10 cellular contexts compared by ENCODE assay signal in the genomic region with DNA sequence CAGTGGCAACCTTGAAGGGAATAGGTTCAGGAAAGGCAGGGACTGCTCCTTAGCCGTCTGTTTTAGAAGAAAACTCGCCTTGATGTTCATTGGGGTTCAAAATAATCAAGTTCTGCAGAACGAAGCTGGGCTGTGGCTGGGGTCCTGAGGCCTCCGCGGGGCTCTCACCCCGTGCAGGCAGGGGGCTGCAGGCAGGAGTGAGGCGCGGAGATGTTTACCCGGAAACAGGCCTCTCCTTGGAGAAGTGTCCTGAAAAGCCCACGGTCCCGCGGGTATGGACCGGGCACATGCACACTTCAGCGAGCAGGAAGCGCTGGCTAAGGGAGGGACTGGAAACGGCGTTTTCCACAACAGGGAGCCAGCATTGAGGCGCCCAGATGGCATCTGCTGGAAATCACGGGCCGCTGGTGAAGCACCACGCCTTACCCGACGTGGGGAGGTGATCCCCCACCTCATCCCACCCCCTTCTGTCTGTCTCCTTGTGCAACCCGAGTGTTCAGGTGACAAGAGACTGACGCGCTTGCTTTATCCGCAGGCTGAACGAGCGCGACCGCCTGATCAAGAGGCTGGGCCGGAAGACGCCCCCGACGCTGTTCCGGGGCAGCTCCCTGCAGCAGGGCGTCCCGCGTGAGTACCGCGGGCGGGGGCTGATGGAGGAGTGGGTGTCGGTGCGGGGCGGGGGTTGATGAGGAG. TPM values are rescaled to one million over a fixed set of nuclear protein-coding genes. Genes with fewer than 3 reads are reported as not detected.
A peak's percentile ranks its signal among the peaks of the same experiment; 100 is the strongest.
DNase-seq lines count a peak whose midpoint lies in the region; ATAC-seq, FAIRE-seq and TF ChIP-seq lines count a peak whose summit lies in the region.
"Had no signal": no experiment of that assay in that cellular context is flagged by ENCODE, and none has a peak within 500 bp of the region (broad histone marks: within the 10 kb centered on the region; RNA-seq: fewer than 3 reads in every experiment).

No MANE protein-coding gene starts in this region.

- H3K4me2 ChIP-seq in HepG2 (ENCODE audit: low read depth, low read length), result no peak overlapping the region

- no peaks in the 10 kb centered on the region for H3K79me2 ChIP-seq in HepG2 (ENCODE audit: insufficient read depth, low read length)
- H3K79me2 ChIP-seq: parathyroid adenoma had no signal

- TF ChIP-seq RAD21 in liver (IDR thresholded peaks at IDR 0.05), result no peak
- no peak for TF ChIP-seq RAD21 in HepG2 (CRISPR knock-in tag; IDR thresholded peaks at IDR 0.05)

- TF ChIP-seq CTCF in liver (IDR thresholded peaks at IDR 0.05; ENCODE audit: low read depth, low read length, missing input control) (no peak), HepG2 (CRISPR knock-in tag; IDR thresholded peaks at IDR 0.05) (no peak)

- H3K36me3 ChIP-seq in liver (ENCODE audit: control insufficient read depth in 4 of 4, insufficient read depth in 3 of 4, low read depth in 1 of 4, low read length in 3 of 4) (no peaks in the 10 kb centered on the region), HepG2 (replicated peaks in 1 of 2; ENCODE audit: control insufficient read depth in 1 of 2, insufficient read depth in 2 of 2, low read length in 2 of 2) (no peaks in the 10 kb centered on the region), skeletal muscle tissue (ENCODE audit: control insufficient read depth in 3 of 3, insufficient read depth in 3 of 3, low read length in 3 of 3) (no peaks in the 10 kb centered on the region)

- ATAC-seq in HepG2 (no peak), HG03439 (IDR thresholded peaks at IDR 0.05; ENCODE audit: unreplicated experiment) (no peak)

- H4K20me1 ChIP-seq in HepG2 (ENCODE audit: insufficient read depth, low read length), result no peaks in the 10 kb centered on the region

- WGBS in liver, result 26% methylated on average over 45 of the region's 45 CpGs
- WGBS in HepG2 (ENCODE audit: low lambda C conversion rate), result 50% methylated on average over 22 of the region's 45 CpGs

- no peak overlapping the region for H2AFZ ChIP-seq in HepG2 (ENCODE audit: low read length)
- H2AFZ ChIP-seq: parathyroid adenoma had no signal

- TF ChIP-seq POLR2A in HepG2 (IDR thresholded peaks at IDR 0.05; ENCODE audit: insufficient read depth in 1 of 2, low read depth in 2 of 2, low read length in 2 of 2) (no peak), H54 (IDR thresholded peaks at IDR 0.05; ENCODE audit: low read depth, low read length) (no peak)

- FAIRE-seq in HepG2 (lab: Jason Lieb, UNC), result no peak
- FAIRE-seq in H54 (lab: Jason Lieb, UNC), result no peak

- H3K9me3 ChIP-seq in liver (ENCODE audit: control insufficient read depth in 4 of 4, low read length in 3 of 4) (no peaks in the 10 kb centered on the region), HepG2 (ENCODE audit: low read length) (no peaks in the 10 kb centered on the region), skeletal muscle tissue (ENCODE audit: control insufficient read depth in 3 of 3, low read length in 3 of 3) (no peaks in the 10 kb centered on the region)

- TF ChIP-seq EP300 in HepG2 (IDR thresholded peaks at IDR 0.05; ENCODE audit: low read depth in 2 of 2, low read length in 2 of 2) (no peak), HepG2 (CRISPR knock-in tag; IDR thresholded peaks at IDR 0.05; ENCODE audit: borderline replicate concordance) (no peak)

- H3K4me3 ChIP-seq in liver (ENCODE audit: low read depth in 1 of 3, low read length in 3 of 3) (peak overlapping the region in 2 of 3 donors; percentile 28 to 29), HepG2 (replicated peaks in 1 of 3; ENCODE audit: insufficient read depth in 1 of 3, low read depth in 2 of 3, low read length in 3 of 3) (no peak overlapping the region), skeletal muscle tissue (ENCODE audit: low read length in 3 of 3) (peak overlapping the region; percentile 27 to 68 (median 56))

- H3K4me1 ChIP-seq in liver (ENCODE audit: control insufficient read depth in 4 of 4, insufficient read depth in 4 of 4, low read length in 3 of 4), result no peaks in the 10 kb centered on the region
- H3K4me1 ChIP-seq in HepG2 (ENCODE audit: insufficient read depth, low read length), result no peaks in the 10 kb centered on the region
- H3K4me1 ChIP-seq in skeletal muscle tissue (ENCODE audit: control insufficient read depth in 3 of 3, insufficient read depth in 3 of 3, low read length in 3 of 3), result peaks cover 8 to 15% (median 10%) of the 10 kb centered on the region in 3 donors
- H3K4me1 ChIP-seq: parathyroid adenoma had no signal

- POLR2A ChIA-PET in HepG2 (lab: Yijun Ruan, JAX), result no interaction called here

- in situ Hi-C loops in HepG2 (cut with HindIII; ENCODE audit: extremely low pct_ligation_motif_present, low pct_unique_long_range_greater_than_20kb), result no loop called here

- CTCF ChIA-PET in HepG2 (lab: Yijun Ruan, JAX; ENCODE audit: low intra/inter-chr PET ratio, low total read pairs), result no interaction called here

- H3K9ac ChIP-seq in liver (ENCODE audit: low read depth in 1 of 2, low read length in 2 of 2) (no peak overlapping the region), HepG2 (ENCODE audit: insufficient read depth, low read depth, low read length) (no peak overlapping the region), skeletal muscle tissue (ENCODE audit: low read depth in 1 of 3, low read length in 3 of 3) (no peak overlapping the region)
- H3K9ac ChIP-seq: parathyroid adenoma had no signal

- no TSS peak for BruUV-seq in HepG2 (replicated peaks; lab: Mats Ljungman, UMichigan)

- H3K27me3 ChIP-seq in liver (ENCODE audit: control insufficient read depth in 4 of 4, insufficient read depth in 4 of 4, low read length in 3 of 4) (peaks cover 0 to 8% (median 3%) of the 10 kb centered on the region in 4 donors), HepG2 (ENCODE audit: control insufficient read depth in 1 of 2, insufficient read depth in 2 of 2, low read length in 2 of 2) (peaks cover 0 to 5% of the 10 kb centered on the region in 2 experiments; a peak in 2 of 5 replicates), skeletal muscle tissue (ENCODE audit: control insufficient read depth in 3 of 3, insufficient read depth in 3 of 3, low read length in 3 of 3) (peaks cover 0 to 3% (median 0%) of the 10 kb centered on the region in 3 donors)

- DNase-seq in HepG2 (ENCODE audit: low spot score) (no peak), H54 (ENCODE audit: insufficient read length, low spot score) (no peak), NCI-H1105 (lab: John Stamatoyannopoulos, UW) (no peak)
- DNase-seq in effector CD8-positive, alpha-beta T cell (lab: John Stamatoyannopoulos, UW), result peak; percentile 59
- no peak for DNase-seq in NK-92 treated with Interleukin-12 subunit alpha and Interleukin-12 subunit beta, amount 100 ng/mL, for 24 hours (lab: John Stamatoyannopoulos, UW)

- H3K27ac ChIP-seq in liver (ENCODE audit: low read depth in 1 of 2, low read length in 2 of 2) (no peak overlapping the region), HepG2 (ENCODE audit: extremely low read length, insufficient read depth, low read length) (no peak overlapping the region), skeletal muscle tissue (ENCODE audit: low read depth, low read length) (no peak overlapping the region)
- H3K27ac ChIP-seq: C4-2B, parathyroid adenoma had no signal

- intact Hi-C loops in HepG2 (cut with micrococcal nuclease; ENCODE audit: unreplicated experiment), result no loop called here

TF ChIP-seq in liver, 16 proteins besides CTCF, POLR2A, EP300 and RAD21 (continues in another document):
- no peak for TF ChIP-seq EGR1 (IDR thresholded peaks at IDR 0.05; ENCODE audit: low read depth in 2 of 2)
- no peak for TF ChIP-seq TAF1 (conservative IDR thresholded peaks at IDR 0.05)
- TF ChIP-seq, protein P1, sequence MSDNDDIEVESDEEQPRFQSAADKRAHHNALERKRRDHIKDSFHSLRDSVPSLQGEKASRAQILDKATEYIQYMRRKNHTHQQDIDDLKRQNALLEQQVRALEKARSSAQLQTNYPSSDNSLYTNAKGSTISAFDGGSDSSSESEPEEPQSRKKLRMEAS (IDR thresholded peaks at IDR 0.05), result no peak
- TF ChIP-seq YY1 (IDR thresholded peaks at IDR 0.05), result no peak

TF ChIP-seq in HepG2, 621 proteins besides CTCF, POLR2A, EP300 and RAD21:
- TF ChIP-seq ZNF264 (CRISPR knock-in tag; IDR thresholded peaks at IDR 0.05), result no peak

RNA-seq across cellular contexts. Expression of a gene that starts 39.7 kb away (rescaled TPM):
- total RNA-seq in liver (1 to 10 TPM in 1 of 2 donors, under 1 TPM in 1; under 0.01 to 2.1 TPM), HepG2 (2016; rRNA removed; fragmentation: Illumina TruSeq; extraction: Trizol) (not detected in 2 replicates), skeletal muscle tissue (149 TPM)
- polyA plus RNA-seq in liver (not detected), HepG2 (2011; rRNA removed) (not detected in 2 replicates)
- total RNA-seq in HepG2 (2016; cell fraction: cytosol; rRNA removed; fragmentation: Illumina TruSeq; extraction: Trizol; ENCODE audit: low read depth), result not detected in 2 replicates
- not detected in 2 replicates for total RNA-seq in HepG2 (2016; cell fraction: insoluble cytoplasmic fraction; rRNA removed; fragmentation: Illumina TruSeq; extraction: Trizol)
- total RNA-seq in HepG2 (2016; cell fraction: membrane; rRNA removed; fragmentation: Illumina TruSeq; extraction: Trizol), result not detected in 2 replicates
- total RNA-seq in HepG2 (2016; cell fraction: nucleus; rRNA removed; fragmentation: Illumina TruSeq; extraction: Trizol), result not detected in 2 replicates
- not detected in 2 replicates for polyA plus RNA-seq in HepG2 (2011; cell fraction: cytosol; rRNA removed)
- polyA plus RNA-seq in HepG2 (2011; cell fraction: nucleus; rRNA removed), result not detected in 2 replicates
- not detected in 2 replicates for polyA plus RNA-seq in HepG2 (2012)
- not detected in 2 replicates for polyA plus RNA-seq in HepG2 (2016; cell fraction: cytosol; fragmentation: Illumina TruSeq; extraction: Trizol; ENCODE audit: low read depth)
- not detected in 2 replicates for polyA plus RNA-seq in HepG2 (2016; cell fraction: insoluble cytoplasmic fraction; fragmentation: Illumina TruSeq; extraction: Trizol; ENCODE audit: low read depth)
- polyA plus RNA-seq in HepG2 (2016; cell fraction: membrane; fragmentation: Illumina TruSeq; extraction: Trizol; ENCODE audit: low read depth), result not detected in 2 replicates
- polyA plus RNA-seq in HepG2 (2016; cell fraction: nucleus; fragmentation: Illumina TruSeq; extraction: Trizol; ENCODE audit: insufficient read depth, low read depth), result not detected in 2 replicates
- not detected in 2 replicates for polyA minus RNA-seq in HepG2 (2011; rRNA and poly(A)+ RNA removed; ENCODE audit: low replicate concordance)
- not detected in 2 replicates for polyA minus RNA-seq in HepG2 (2011; cell fraction: cytosol; rRNA and poly(A)+ RNA removed)
- not detected in 2 replicates for polyA minus RNA-seq in HepG2 (2011; cell fraction: nucleus; rRNA and poly(A)+ RNA removed)

Comparison
In these comparisons a context has a peak if more than half of its experiments do, and no peak if none do; other contexts are left out.
1. H3K4me3 ChIP-seq: peak in liver (2 of 3) and skeletal muscle tissue (3 of 3); none in HepG2 (0 of 3).
2. RNA of a gene that starts 39.7 kb away (total RNA-seq): 149 TPM in skeletal muscle tissue (single experiment); under 0.01 to 2.1 TPM in liver and not detected in HepG2; every median in the first group is over 10 times any median in the second.